ENCODE assay signal across 18 cellular contexts in the genomic region with DNA sequence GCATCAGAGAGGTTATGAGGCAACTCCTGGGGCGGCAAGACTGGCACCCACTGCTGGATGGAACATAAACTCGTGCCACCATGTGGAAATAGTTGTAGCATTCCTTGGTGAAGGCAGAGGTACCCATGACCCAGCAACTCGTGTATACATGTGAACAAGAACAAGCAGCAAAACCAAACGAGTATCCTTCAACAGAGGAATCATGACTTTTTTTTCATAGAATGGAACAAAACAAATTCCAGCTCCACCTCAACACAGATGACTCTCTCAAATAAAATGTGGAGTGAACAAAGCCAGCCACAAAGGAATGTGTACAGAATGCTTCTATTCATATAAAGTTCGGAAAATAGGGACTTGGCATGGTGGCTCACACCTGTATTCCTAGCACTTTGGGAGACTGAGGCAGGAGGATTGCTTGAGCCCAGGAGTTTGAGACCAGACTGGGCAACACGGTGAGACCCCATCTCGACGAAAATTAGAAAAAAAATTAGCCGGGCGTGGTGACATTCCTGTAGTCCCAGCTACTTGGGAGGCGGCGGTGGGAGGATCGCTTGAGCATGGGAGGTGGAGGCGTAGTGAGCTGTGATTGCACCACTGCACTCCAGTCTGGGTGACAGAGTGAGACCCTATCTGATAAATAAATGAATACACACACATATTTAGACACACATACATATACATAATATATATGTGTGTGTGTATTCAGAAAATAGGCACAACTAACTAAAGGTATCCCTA. TPM values are rescaled to one million over a fixed set of nuclear protein-coding genes. Genes with fewer than 3 reads are reported as not detected.
DNase-seq lines count a peak whose midpoint lies in the region; ATAC-seq and TF ChIP-seq lines count a peak whose summit lies in the region.
"Had no signal": no experiment of that assay in that cellular context is flagged by ENCODE, and none has a peak within 500 bp of the region (broad histone marks: within the 10 kb centered on the region; RNA-seq: fewer than 3 reads in every experiment).

No MANE protein-coding gene starts in this region.

- H3K36me3 ChIP-seq in spleen, result peaks cover 0 to 22% (median 0%) of the 10 kb centered on the region in 6 donors
- H3K36me3 ChIP-seq: thyroid gland had no signal

- no peaks in the 10 kb centered on the region for H3K4me1 ChIP-seq in spleen
- H3K4me1 ChIP-seq: parathyroid adenoma had no signal

- H3K27me3 ChIP-seq in spleen (replicated peaks in 1 of 7), result no peaks in the 10 kb centered on the region
- H3K27me3 ChIP-seq: thyroid gland had no signal

- no peak for TF ChIP-seq POLR2A in spleen (IDR thresholded peaks at IDR 0.05)

- H3K27ac ChIP-seq in spleen, result no peak overlapping the region
- H3K27ac ChIP-seq: parathyroid adenoma, thyroid gland had no signal

- in situ Hi-C loops in astrocyte of the spinal cord (cut with HindIII; ENCODE audit: low sequenced_read_pairs), result no loop called here

- intact Hi-C loops in spleen (cut with DNase I; ENCODE audit: low total_unique reads), result no loop called here

- no peak for ATAC-seq in GM18502 (IDR thresholded peaks at IDR 0.05; ENCODE audit: poor library complexity, unreplicated experiment)
- ATAC-seq: activated CD8-positive, alpha-beta T cell treated with anti-CD3 and anti-CD28 coated beads for 36 hours; left cardiac atrium; T-cell had no signal

- WGBS in spleen, 5 donors, result 89 to 96% (median 91%) methylated on average over 14 of the region's 14 CpGs

- peak; percentile 91 for DNase-seq in A172 (ENCODE audit: low spot score)
- DNase-seq in HS-5 (ENCODE audit: low read depth), result peak; percentile 80
- DNase-seq in astrocyte of the spinal cord (ENCODE audit: low read depth, low spot score), result peak; percentile 88
- peak; percentile 90 for DNase-seq in kidney tubule cell (ENCODE audit: low spot score)
- no peak for DNase-seq in spleen
- no peak for DNase-seq in activated naive CD4-positive, alpha-beta T cell treated with anti-CD3 and anti-CD28 coated beads, Interleukin-2, amount 50 U/mL, for 16 hours
- DNase-seq in putamen (ENCODE audit: low spot score), result no peak
- DNase-seq: 8988T; activated CD8-positive, alpha-beta T cell treated with anti-CD3 and anti-CD28 coated beads for 36 hours; GDM1; left cardiac atrium; MV-4-11; NCI-H774; T-cell; thyroid gland had no signal

- TF ChIP-seq CTCF in astrocyte of the spinal cord (IDR thresholded peaks at IDR 0.05; ENCODE audit: low read depth, low read length), result no peak
- TF ChIP-seq CTCF in spleen (IDR thresholded peaks at IDR 0.05 in 8 of 11, conservative IDR thresholded peaks at IDR 0.05 in 3 of 11), result no peak

- H3K9me3 ChIP-seq in spleen, result peaks cover 0 to 16% (median 11%) of the 10 kb centered on the region in 8 donors
- H3K9me3 ChIP-seq: thyroid gland had no signal

- H3K4me3 ChIP-seq in astrocyte of the spinal cord (ENCODE audit: low read depth, low read length) (no peak overlapping the region), spleen (no peak overlapping the region)
- H3K4me3 ChIP-seq: GM23338, thyroid gland had no signal

RNA-seq across cellular contexts. Expression of a gene that starts 35.3 kb away (rescaled TPM):
- total RNA-seq in A172 (2014; rRNA removed; shearing (Covaris generic)), result 41.5 and 65.1 TPM in 2 replicates
- 10 to 100 TPM in 1 of 7 donors, 1 to 10 TPM in 6; 6.4 to 14.1 (median 7.3) TPM for total RNA-seq in spleen
- polyA plus RNA-seq in spleen, result 1 to 10 TPM; 4.3 to 8.1 (median 5.8) TPM

RNA-seq across cellular contexts. Expression of a gene that starts 51.1 kb away (rescaled TPM):
- total RNA-seq in A172 (2014; rRNA removed; shearing (Covaris generic)), result 11.5 and 15.5 TPM in 2 replicates
- 10 to 100 TPM; 23.1 to 56.2 (median 34.4) TPM for total RNA-seq in spleen
- 10 to 100 TPM in 1 of 3 donors, 1 to 10 TPM in 2; 5.7 to 15.1 (median 6.9) TPM for polyA plus RNA-seq in spleen

RNA-seq across cellular contexts. Expression of a gene that starts 59.8 kb away (rescaled TPM):
- total RNA-seq in A172 (2014; rRNA removed; shearing (Covaris generic)), result not detected in 2 replicates
- 10 to 100 TPM; 10.1 to 41.0 (median 21.8) TPM for total RNA-seq in spleen
- polyA plus RNA-seq in spleen, result 10 to 100 TPM; 16.1 to 48.4 (median 17.8) TPM

Comparison
In these comparisons a context has a peak if more than half of its experiments do, and no peak if none do; other contexts are left out.
1. DNase-seq: peak in A172 (single experiment), HS-5 (single experiment), astrocyte of the spinal cord (single experiment) and kidney tubule cell (single experiment); none in spleen (single experiment), activated naive CD4-positive, alpha-beta T cell treated with anti-CD3 and anti-CD28 coated beads, Interleukin-2, amount 50 U/mL, for 16 hours (single experiment) and putamen (single experiment).
2. RNA of a gene that starts 59.8 kb away (total RNA-seq): 10.1 to 41.0 TPM in spleen; not detected in A172; every median in the first group is over 10 times any median in the second.